ENCODE assay signal across 1 cellular context in the genomic region with DNA sequence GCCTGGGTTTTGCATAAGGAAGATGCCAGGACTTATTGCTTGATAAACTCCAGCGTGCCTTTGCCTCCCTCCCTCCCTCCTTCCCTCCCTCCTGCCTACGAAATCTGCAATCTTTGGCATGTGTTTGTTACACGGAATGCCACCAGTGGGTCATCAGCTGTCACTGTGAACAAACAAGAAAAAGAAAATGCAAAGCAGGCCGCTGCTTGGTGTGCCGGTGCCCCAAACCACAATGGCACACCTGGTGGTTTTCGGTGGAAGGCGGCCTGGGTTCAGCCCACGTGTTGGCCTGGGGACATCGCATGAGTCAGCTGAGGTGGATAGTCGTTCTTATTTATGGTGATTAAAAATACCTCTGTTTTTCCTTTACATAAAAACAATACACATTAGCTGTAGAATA.
TF ChIP-seq lines count a peak whose summit lies in the region.

No MANE protein-coding gene starts in this region.

TF ChIP-seq in HepG2, 621 proteins besides CTCF, POLR2A, EP300 and RAD21 (continued from another document):
- TF ChIP-seq ZNF788 (CRISPR knock-in tag; IDR thresholded peaks at IDR 0.05; ENCODE audit: borderline replicate concordance): no peak
- TF ChIP-seq, protein P1, sequence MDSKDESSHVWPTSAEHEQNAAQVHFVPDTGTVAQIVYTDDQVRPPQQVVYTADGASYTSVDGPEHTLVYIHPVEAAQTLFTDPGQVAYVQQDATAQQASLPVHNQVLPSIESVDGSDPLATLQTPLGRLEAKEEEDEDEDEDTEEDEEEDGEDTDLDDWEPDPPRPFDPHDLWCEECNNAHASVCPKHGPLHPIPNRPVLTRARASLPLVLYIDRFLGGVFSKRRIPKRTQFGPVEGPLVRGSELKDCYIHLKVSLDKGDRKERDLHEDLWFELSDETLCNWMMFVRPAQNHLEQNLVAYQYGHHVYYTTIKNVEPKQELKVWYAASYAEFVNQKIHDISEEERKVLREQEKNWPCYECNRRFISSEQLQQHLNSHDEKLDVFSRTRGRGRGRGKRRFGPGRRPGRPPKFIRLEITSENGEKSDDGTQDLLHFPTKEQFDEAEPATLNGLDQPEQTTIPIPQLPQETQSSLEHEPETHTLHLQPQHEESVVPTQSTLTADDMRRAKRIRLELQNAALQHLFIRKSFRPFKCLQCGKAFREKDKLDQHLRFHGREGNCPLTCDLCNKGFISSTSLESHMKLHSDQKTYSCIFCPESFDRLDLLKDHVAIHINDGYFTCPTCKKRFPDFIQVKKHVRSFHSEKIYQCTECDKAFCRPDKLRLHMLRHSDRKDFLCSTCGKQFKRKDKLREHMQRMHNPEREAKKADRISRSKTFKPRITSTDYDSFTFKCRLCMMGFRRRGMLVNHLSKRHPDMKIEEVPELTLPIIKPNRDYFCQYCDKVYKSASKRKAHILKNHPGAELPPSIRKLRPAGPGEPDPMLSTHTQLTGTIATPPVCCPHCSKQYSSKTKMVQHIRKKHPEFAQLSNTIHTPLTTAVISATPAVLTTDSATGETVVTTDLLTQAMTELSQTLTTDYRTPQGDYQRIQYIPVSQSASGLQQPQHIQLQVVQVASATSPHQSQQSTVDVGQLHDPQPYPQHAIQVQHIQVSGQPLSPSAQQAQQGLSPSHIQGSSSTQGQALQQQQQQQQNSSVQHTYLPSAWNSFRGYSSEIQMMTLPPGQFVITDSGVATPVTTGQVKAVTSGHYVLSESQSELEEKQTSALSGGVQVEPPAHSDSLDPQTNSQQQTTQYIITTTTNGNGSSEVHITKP (CRISPR knock-in tag; IDR thresholded peaks at IDR 0.05; ENCODE audit: low read depth): no peak
- no peak for TF ChIP-seq ZNF20 (CRISPR knock-in tag; IDR thresholded peaks at IDR 0.05)
- no peak for TF ChIP-seq RELA (CRISPR knock-in tag; IDR thresholded peaks at IDR 0.05)
- no peak for TF ChIP-seq REST (IDR thresholded peaks at IDR 0.05; ENCODE audit: borderline replicate concordance in 1 of 2, low read depth in 1 of 2, low read length in 2 of 2)
- no peak for TF ChIP-seq HOXA7 (CRISPR knock-in tag; IDR thresholded peaks at IDR 0.05)
- TF ChIP-seq SYNCRIP (IDR thresholded peaks at IDR 0.05; ENCODE audit: insufficient read depth, low read depth, low read length): no peak
- TF ChIP-seq TEAD3 (CRISPR knock-in tag; optimal IDR thresholded peaks at IDR 0.05; ENCODE audit: borderline replicate concordance): no peak
- no peak for TF ChIP-seq ZEB1 (IDR thresholded peaks at IDR 0.05; ENCODE audit: insufficient replicate concordance, low read depth)
- TF ChIP-seq, protein P2, sequence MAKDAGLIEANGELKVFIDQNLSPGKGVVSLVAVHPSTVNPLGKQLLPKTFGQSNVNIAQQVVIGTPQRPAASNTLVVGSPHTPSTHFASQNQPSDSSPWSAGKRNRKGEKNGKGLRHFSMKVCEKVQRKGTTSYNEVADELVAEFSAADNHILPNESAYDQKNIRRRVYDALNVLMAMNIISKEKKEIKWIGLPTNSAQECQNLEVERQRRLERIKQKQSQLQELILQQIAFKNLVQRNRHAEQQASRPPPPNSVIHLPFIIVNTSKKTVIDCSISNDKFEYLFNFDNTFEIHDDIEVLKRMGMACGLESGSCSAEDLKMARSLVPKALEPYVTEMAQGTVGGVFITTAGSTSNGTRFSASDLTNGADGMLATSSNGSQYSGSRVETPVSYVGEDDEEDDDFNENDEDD (CRISPR knock-in tag; IDR thresholded peaks at IDR 0.05; ENCODE audit: borderline replicate concordance): no peak
- no peak for TF ChIP-seq KDM5B (CRISPR knock-in tag; IDR thresholded peaks at IDR 0.05; ENCODE audit: borderline replicate concordance)
- TF ChIP-seq TAF1 (CRISPR knock-in tag; IDR thresholded peaks at IDR 0.05): no peak
- TF ChIP-seq, protein P3, sequence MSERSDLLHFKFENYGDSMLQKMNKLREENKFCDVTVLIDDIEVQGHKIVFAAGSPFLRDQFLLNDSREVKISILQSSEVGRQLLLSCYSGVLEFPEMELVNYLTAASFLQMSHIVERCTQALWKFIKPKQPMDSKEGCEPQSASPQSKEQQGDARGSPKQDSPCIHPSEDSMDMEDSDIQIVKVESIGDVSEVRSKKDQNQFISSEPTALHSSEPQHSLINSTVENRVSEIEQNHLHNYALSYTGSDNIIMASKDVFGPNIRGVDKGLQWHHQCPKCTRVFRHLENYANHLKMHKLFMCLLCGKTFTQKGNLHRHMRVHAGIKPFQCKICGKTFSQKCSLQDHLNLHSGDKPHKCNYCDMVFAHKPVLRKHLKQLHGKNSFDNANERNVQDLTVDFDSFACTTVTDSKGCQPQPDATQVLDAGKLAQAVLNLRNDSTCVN (CRISPR knock-in tag; IDR thresholded peaks at IDR 0.05; ENCODE audit: borderline replicate concordance): no peak
TF ChIP-seq in HepG2: peak in this region for 0.
